In the genomic region with DNA sequence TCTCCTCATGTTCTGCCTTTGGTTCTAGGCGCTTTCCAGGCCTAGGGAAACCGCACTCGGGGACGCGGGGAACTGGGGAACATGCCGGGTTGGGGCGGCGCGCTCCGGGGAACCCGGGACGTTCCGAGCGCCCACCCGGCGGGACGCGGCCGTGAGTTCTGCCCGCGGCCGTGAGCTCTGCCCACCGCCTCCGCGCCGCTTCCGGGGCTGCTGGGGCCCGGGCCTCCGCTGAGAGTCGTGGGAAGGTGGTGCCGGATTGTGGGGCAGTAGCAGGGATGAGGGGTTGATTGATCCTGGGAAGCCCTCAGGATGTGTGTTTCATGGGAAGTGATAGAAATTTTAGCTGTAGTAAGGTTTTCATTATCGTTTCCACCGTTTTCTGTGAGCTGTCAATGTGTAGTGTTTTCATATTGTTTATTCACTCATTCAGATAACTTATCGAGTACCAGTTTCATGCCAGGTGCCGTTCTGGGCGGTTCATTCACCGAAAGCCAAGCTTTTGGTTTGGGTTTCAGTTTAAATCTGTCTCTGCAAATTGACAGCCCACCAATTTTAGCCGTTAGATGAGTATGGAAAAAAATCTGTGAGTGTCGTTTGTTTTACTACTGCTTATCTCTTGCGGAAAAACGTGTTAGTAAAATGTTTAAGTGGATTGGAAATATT, we compare ENCODE assay signal across 8 cellular contexts.
A peak's percentile ranks its signal among the peaks of the same experiment; 100 is the strongest.
DNase-seq lines count a peak whose midpoint lies in the region; ATAC-seq and TF ChIP-seq lines count a peak whose summit lies in the region.

No MANE protein-coding gene starts in this region.

- DNase-seq in T-helper 9 cell = peak; percentile 18
- peak; percentile 20 for DNase-seq in epithelial cell of esophagus (ENCODE audit: low read depth)
- DNase-seq in nephron progenitor cell = no peak
- DNase-seq in NCI-H2196 treated with DMSO at 0.1 percent for 48 hours (lab: John Stamatoyannopoulos, UW; ENCODE audit: unreplicated experiment) = no peak

- peak overlapping the region; percentile 62 for H3K4me3 ChIP-seq in epithelial cell of esophagus (ENCODE audit: low read length)

- H3K4me3 Mint-ChIP-seq in nephron progenitor cell = peak overlapping the region; percentile 94

- ATAC-seq in GM19035 (IDR thresholded peaks at IDR 0.05; ENCODE audit: unreplicated experiment) = peak; percentile 42
- peak; percentile 34 for ATAC-seq in HG03175 (IDR thresholded peaks at IDR 0.05; ENCODE audit: unreplicated experiment)
- no peak for ATAC-seq in HG03565 (IDR thresholded peaks at IDR 0.05; ENCODE audit: unreplicated experiment)

- TF ChIP-seq CTCF in C4-2B (conservative IDR thresholded peaks at IDR 0.05) (no peak), epithelial cell of esophagus (IDR thresholded peaks at IDR 0.05; ENCODE audit: insufficient read depth, low read depth, low read length, missing control alignments) (no peak), nephron progenitor cell (IDR thresholded peaks at IDR 0.05) (no peak)

- peaks cover 40% of the 10 kb centered on the region for H3K4me1 Mint-ChIP-seq in nephron progenitor cell

- peak overlapping the region; percentile 90 for H3K27ac ChIP-seq in C4-2B

- H3K9me3 Mint-ChIP-seq in nephron progenitor cell = no peaks in the 10 kb centered on the region

- no peaks in the 10 kb centered on the region for H3K27me3 Mint-ChIP-seq in nephron progenitor cell (ENCODE audit: low read depth, poor library complexity)

- peaks cover 30% of the 10 kb centered on the region for H3K36me3 Mint-ChIP-seq in nephron progenitor cell (ENCODE audit: low read depth)

- H3K27ac Mint-ChIP-seq in nephron progenitor cell = peak overlapping the region; percentile 43

Comparison
In these comparisons a context has a peak if more than half of its experiments do, and no peak if none do; other contexts are left out.
1. DNase-seq: peak in T-helper 9 cell (single experiment) and epithelial cell of esophagus (single experiment); none in nephron progenitor cell (single experiment) and NCI-H2196 treated with DMSO at 0.1 percent for 48 hours (single experiment).